Comparison of ENCODE assay signal across 17 cellular contexts in the genomic region with DNA sequence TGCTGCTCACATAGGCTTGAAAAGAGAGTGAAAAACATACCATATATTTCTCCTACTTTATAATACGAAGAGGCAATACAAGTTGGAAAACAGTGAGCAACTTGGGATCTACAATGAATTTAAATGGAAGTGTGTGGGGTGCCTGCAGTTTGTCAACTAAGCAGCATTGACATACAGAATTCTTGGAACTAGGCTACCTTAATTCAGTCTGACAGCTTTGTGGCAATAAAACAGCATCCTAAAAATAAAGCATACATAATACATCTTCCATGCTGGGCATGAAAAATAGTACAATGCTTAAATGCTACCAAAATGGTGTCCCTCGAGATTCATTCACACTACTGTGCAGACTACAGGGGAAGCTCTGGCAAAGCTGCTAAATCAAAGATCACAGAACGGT. TPM values are rescaled to one million over a fixed set of nuclear protein-coding genes. Genes with fewer than 3 reads are reported as not detected.
DNase-seq lines count a peak whose midpoint lies in the region; ATAC-seq and TF ChIP-seq lines count a peak whose summit lies in the region.
"Had no signal": no experiment of that assay in that cellular context is flagged by ENCODE, and none has a peak within 500 bp of the region (broad histone marks: within the 10 kb centered on the region; RNA-seq: fewer than 3 reads in every experiment).

No MANE protein-coding gene starts in this region.

- WGBS in suprapubic skin = 56% methylated on average over 3 of the region's 3 CpGs

- H3K36me3 Mint-ChIP-seq in natural killer cell treated with Interleukin-12 subunit alpha and Interleukin-12 subunit beta and Interleukin-15 and Interleukin-18, amount 100 ng/mL, for 72 hours = no peaks in the 10 kb centered on the region
- H3K36me3 Mint-ChIP-seq: stimulated activated naive B cell treated with anti-CD40 and anti-IgM and Interleukin-4, amounts not matched to agents 10 μg/mL and 1 μg/mL and 100 μg/mL, for 72 hours had no signal

- no peak for TF ChIP-seq POLR2A in suprapubic skin (IDR thresholded peaks at IDR 0.05)

- H3K4me1 Mint-ChIP-seq in natural killer cell treated with Interleukin-12 subunit alpha and Interleukin-12 subunit beta and Interleukin-15 and Interleukin-18, amount 100 ng/mL, for 72 hours (ENCODE audit: low read depth in 2 of 2) = no peaks in the 10 kb centered on the region
- H3K4me1 Mint-ChIP-seq: stimulated activated naive B cell treated with anti-CD40 and anti-IgM and Interleukin-4, amounts not matched to agents 10 μg/mL and 1 μg/mL and 100 μg/mL, for 72 hours had no signal

- intact Hi-C loops in dorsolateral prefrontal cortex (cut with DNase I) = loop anchor here in 1 of 2 donors (10.0 kb wide), 1 partner anchor 940 kb away; a partner anchor contains a TSS

- ATAC-seq in SK-N-SH treated with all-trans-retinoic acid at 6 μM for 48 hours = peak; percentile 74
- ATAC-seq in natural killer cell treated with Interleukin-12 subunit alpha and Interleukin-12 subunit beta and Interleukin-15 and Interleukin-18, amount 100 ng/mL, for 72 hours = no peak
- ATAC-seq: activated CD8-positive, alpha-beta T cell treated with anti-CD3 and anti-CD28 coated beads, Interleukin-2, amount 10 ng/mL, durations not matched to agents 7 days and 5 days; lower lobe of right lung; stimulated activated naive B cell treated with anti-CD40 and anti-IgM and Interleukin-4, amounts not matched to agents 10 μg/mL and 1 μg/mL and 100 μg/mL, for 72 hours had no signal

- H3K36me3 ChIP-seq in muscle layer of colon (ENCODE audit: insufficient read depth, low read length) (no peaks in the 10 kb centered on the region), suprapubic skin (no peaks in the 10 kb centered on the region)
- H3K36me3 ChIP-seq: lower lobe of right lung, Peyer's patch had no signal

- H3K27ac ChIP-seq in dorsolateral prefrontal cortex (peak overlapping the region in 54 of 59 donors; percentile 1 to 88 (median 70)), muscle layer of colon (ENCODE audit: low read depth, low read length) (peak overlapping the region; percentile 50), suprapubic skin (no peak overlapping the region)
- H3K27ac ChIP-seq: lower lobe of right lung, VCaP had no signal

- TF ChIP-seq EP300 in suprapubic skin (IDR thresholded peaks at IDR 0.05) = no peak

- no peaks in the 10 kb centered on the region for H3K27me3 Mint-ChIP-seq in natural killer cell treated with Interleukin-12 subunit alpha and Interleukin-12 subunit beta and Interleukin-15 and Interleukin-18, amount 100 ng/mL, for 72 hours

- H3K9me3 ChIP-seq in muscle layer of colon (ENCODE audit: low read length) (no peaks in the 10 kb centered on the region), suprapubic skin (no peaks in the 10 kb centered on the region)
- H3K9me3 ChIP-seq: lower lobe of right lung, Peyer's patch had no signal

- H3K4me1 ChIP-seq in muscle layer of colon (ENCODE audit: insufficient read depth, low read length) (peaks cover 69% of the 10 kb centered on the region), suprapubic skin (peaks cover 43% of the 10 kb centered on the region)
- H3K4me1 ChIP-seq: Peyer's patch had no signal

- H3K27me3 ChIP-seq in dorsolateral prefrontal cortex = no peaks in the 10 kb centered on the region
- no peaks in the 10 kb centered on the region for H3K27me3 ChIP-seq in muscle layer of colon (ENCODE audit: control insufficient read depth in 1 of 2, insufficient read depth in 2 of 2, low read length in 2 of 2)
- no peaks in the 10 kb centered on the region for H3K27me3 ChIP-seq in suprapubic skin
- H3K27me3 ChIP-seq: Peyer's patch had no signal

- H3K27ac Mint-ChIP-seq in natural killer cell treated with Interleukin-12 subunit alpha and Interleukin-12 subunit beta and Interleukin-15 and Interleukin-18, amount 100 ng/mL, for 72 hours = no peak overlapping the region
- H3K27ac Mint-ChIP-seq: activated CD8-positive, alpha-beta T cell treated with anti-CD3 and anti-CD28 coated beads, Interleukin-2, amount 10 ng/mL, durations not matched to agents 7 days and 5 days; stimulated activated naive B cell treated with anti-CD40 and anti-IgM and Interleukin-4, amounts not matched to agents 10 μg/mL and 1 μg/mL and 100 μg/mL, for 72 hours had no signal

- no peak overlapping the region for H3K4me3 Mint-ChIP-seq in natural killer cell treated with Interleukin-12 subunit alpha and Interleukin-12 subunit beta and Interleukin-15 and Interleukin-18, amount 100 ng/mL, for 72 hours
- H3K4me3 Mint-ChIP-seq: activated CD8-positive, alpha-beta T cell treated with anti-CD3 and anti-CD28 coated beads, Interleukin-2, amount 10 ng/mL, durations not matched to agents 7 days and 5 days; stimulated activated naive B cell treated with anti-CD40 and anti-IgM and Interleukin-4, amounts not matched to agents 10 μg/mL and 1 μg/mL and 100 μg/mL, for 72 hours had no signal

- TF ChIP-seq CTCF in dorsolateral prefrontal cortex (IDR thresholded peaks at IDR 0.05 in 54 of 56, conservative IDR thresholded peaks at IDR 0.05 in 2 of 56; ENCODE audit: low read depth in 1 of 56, partially characterized antibody in 56 of 56) (no peak), suprapubic skin (IDR thresholded peaks at IDR 0.05) (no peak)

- H3K4me3 ChIP-seq in dorsolateral prefrontal cortex (peak overlapping the region in 25 of 59 donors; percentile 1 to 70 (median 16)), muscle layer of colon (ENCODE audit: low read depth in 1 of 2, low read length in 2 of 2) (peak overlapping the region in 1 of 2 donors; percentile 57), suprapubic skin (peak overlapping the region; percentile 2)
- H3K4me3 ChIP-seq: lower lobe of right lung had no signal

- no peak for DNase-seq in dorsolateral prefrontal cortex
- DNase-seq in suprapubic skin (ENCODE audit: low spot score in 2 of 2) = no peak
- DNase-seq in NCI-H345 treated with DMSO at 0.1 percent for 48 hours (lab: John Stamatoyannopoulos, UW; ENCODE audit: unreplicated experiment) = no peak
- no peak for DNase-seq in GOT3 (lab: John Stamatoyannopoulos, UW)
- DNase-seq in T-helper 9 cell = no peak
- no peak for DNase-seq in natural killer cell treated with Interleukin-12 subunit alpha and Interleukin-12 subunit beta and Interleukin-15 and Interleukin-18, amount 100 ng/mL, for 72 hours (ENCODE audit: low spot score)
- DNase-seq: activated CD8-positive, alpha-beta T cell treated with anti-CD3 and anti-CD28 coated beads, Interleukin-2, amount 10 ng/mL, durations not matched to agents 7 days and 5 days; DMS 273 treated with DMSO at 0.1 percent for 48 hours; lower lobe of right lung; NCI-H1930; NCI-H526; Peyer's patch; small intestine; stimulated activated naive B cell treated with anti-CD40 and anti-IgM and Interleukin-4, amounts not matched to agents 10 μg/mL and 1 μg/mL and 100 μg/mL, for 72 hours had no signal

- H3K9ac ChIP-seq in muscle layer of colon (ENCODE audit: low read length) = peak overlapping the region; percentile 35

- H3K9me3 Mint-ChIP-seq in natural killer cell treated with Interleukin-12 subunit alpha and Interleukin-12 subunit beta and Interleukin-15 and Interleukin-18, amount 100 ng/mL, for 72 hours = peaks cover 3% of the 10 kb centered on the region
- H3K9me3 Mint-ChIP-seq: stimulated activated naive B cell treated with anti-CD40 and anti-IgM and Interleukin-4, amounts not matched to agents 10 μg/mL and 1 μg/mL and 100 μg/mL, for 72 hours had no signal

TF ChIP-seq in SK-N-SH treated with all-trans-retinoic acid at 6 μM for 48 hours, 23 proteins besides CTCF, POLR2A, EP300 and RAD21 (continues in another document):
- TF ChIP-seq GLIS3 (CRISPR knock-in tag; IDR thresholded peaks at IDR 0.05) (no peak), RARB (CRISPR knock-in tag; IDR thresholded peaks at IDR 0.05) (0 out of 2 replicates have a peak, but pooled peaks have one; percentile 56), ESRRG (CRISPR knock-in tag; IDR thresholded peaks at IDR 0.05) (no peak), TOX (CRISPR knock-in tag; IDR thresholded peaks at IDR 0.05; ENCODE audit: borderline replicate concordance) (peak; percentile 83), CSDC2 (CRISPR knock-in tag; IDR thresholded peaks at IDR 0.05) (no peak), ZNF70 (CRISPR knock-in tag; IDR thresholded peaks at IDR 0.05) (no peak), ZFP30 (CRISPR knock-in tag; IDR thresholded peaks at IDR 0.05) (no peak), TCF4 (CRISPR knock-in tag; IDR thresholded peaks at IDR 0.05; ENCODE audit: borderline replicate concordance) (no peak), PPARA (CRISPR knock-in tag; IDR thresholded peaks at IDR 0.05; ENCODE audit: borderline replicate concordance) (no peak), ARNTL (CRISPR knock-in tag; IDR thresholded peaks at IDR 0.05; ENCODE audit: borderline replicate concordance, low read depth) (no peak), ISL1 (CRISPR knock-in tag; IDR thresholded peaks at IDR 0.05) (peak; percentile 75), ZNF8 (CRISPR knock-in tag; IDR thresholded peaks at IDR 0.05) (no peak)
- TF ChIP-seq, protein P1, sequence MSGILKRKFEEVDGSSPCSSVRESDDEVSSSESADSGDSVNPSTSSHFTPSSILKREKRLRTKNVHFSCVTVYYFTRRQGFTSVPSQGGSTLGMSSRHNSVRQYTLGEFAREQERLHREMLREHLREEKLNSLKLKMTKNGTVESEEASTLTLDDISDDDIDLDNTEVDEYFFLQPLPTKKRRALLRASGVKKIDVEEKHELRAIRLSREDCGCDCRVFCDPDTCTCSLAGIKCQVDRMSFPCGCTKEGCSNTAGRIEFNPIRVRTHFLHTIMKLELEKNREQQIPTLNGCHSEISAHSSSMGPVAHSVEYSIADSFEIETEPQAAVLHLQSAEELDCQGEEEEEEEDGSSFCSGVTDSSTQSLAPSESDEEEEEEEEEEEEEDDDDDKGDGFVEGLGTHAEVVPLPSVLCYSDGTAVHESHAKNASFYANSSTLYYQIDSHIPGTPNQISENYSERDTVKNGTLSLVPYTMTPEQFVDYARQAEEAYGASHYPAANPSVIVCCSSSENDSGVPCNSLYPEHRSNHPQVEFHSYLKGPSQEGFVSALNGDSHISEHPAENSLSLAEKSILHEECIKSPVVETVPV (CRISPR knock-in tag; IDR thresholded peaks at IDR 0.05) = no peak

RNA-seq across cellular contexts. Expression of a gene that starts 8.0 kb away (rescaled TPM):
- total RNA-seq in dorsolateral prefrontal cortex = 10 to 100 TPM; 23.9 to 74.1 (median 43.0) TPM
- 10 to 100 TPM in 1 of 4 donors, 1 to 10 TPM in 3; 4.6 to 12.6 (median 7.6) TPM for total RNA-seq in suprapubic skin
- total RNA-seq in natural killer cell treated with Interleukin-12 subunit alpha and Interleukin-12 subunit beta and Interleukin-15 and Interleukin-18, amount 100 ng/mL, for 72 hours = not detected
- total RNA-seq: activated CD8-positive, alpha-beta T cell treated with anti-CD3 and anti-CD28 coated beads, Interleukin-2, amount 10 ng/mL, durations not matched to agents 7 days and 5 days had no signal

RNA-seq across cellular contexts. Expression of a gene that starts 45.4 kb away (rescaled TPM):
- total RNA-seq in dorsolateral prefrontal cortex (1,000 to 10,000 TPM in 1 of 120 experiments, 100 to 1,000 TPM in 99, 10 to 100 TPM in 20; 33.2 to 1,060 (median 211) TPM), suprapubic skin (1 to 10 TPM; 3.7 to 9.3 (median 6.2) TPM)
- 1 to 10 TPM in 1 of 2 donors, under 1 TPM in 1; 1.00 to 2.2 TPM for total RNA-seq in natural killer cell treated with Interleukin-12 subunit alpha and Interleukin-12 subunit beta and Interleukin-15 and Interleukin-18, amount 100 ng/mL, for 72 hours
- total RNA-seq: activated CD8-positive, alpha-beta T cell treated with anti-CD3 and anti-CD28 coated beads, Interleukin-2, amount 10 ng/mL, durations not matched to agents 7 days and 5 days had no signal

Comparison
In these comparisons a context has a peak if more than half of its experiments do, and no peak if none do; other contexts are left out.
1. RNA of a gene that starts 8.0 kb away (total RNA-seq): 23.9 to 74.1 TPM in dorsolateral prefrontal cortex and 4.6 to 12.6 TPM in suprapubic skin; not detected in natural killer cell treated with Interleukin-12 subunit alpha and Interleukin-12 subunit beta and Interleukin-15 and Interleukin-18, amount 100 ng/mL, for 72 hours; every median in the first group is over 4 times any median in the second.